1 cellular context compared by ENCODE assay signal in genomic region chr13:48029859-48030258, GRCh38.
A peak's percentile ranks its signal among the peaks of the same experiment; 100 is the strongest.
TF ChIP-seq lines count a peak whose summit lies in the region.

No MANE protein-coding gene starts in this region.

TF ChIP-seq in GM12878, 131 proteins besides CTCF, POLR2A, EP300 and RAD21:
- TF ChIP-seq SKIL (IDR thresholded peaks at IDR 0.05; ENCODE audit: low read depth, poor library complexity, severe bottlenecking) (no peak), JUNB (IDR thresholded peaks at IDR 0.05) (peak; percentile 29; the same call in 1 of the 2 replicates)
TF ChIP-seq in GM12878: peak in this region for 1.
